ENCODE assay signal across 17 cellular contexts in genomic region chr6:39819226-39819625, GRCh38. TPM values are rescaled to one million over a fixed set of nuclear protein-coding genes. Genes with fewer than 3 reads are reported as not detected.
A peak's percentile ranks its signal among the peaks of the same experiment; 100 is the strongest.
DNase-seq lines count a peak whose midpoint lies in the region; ATAC-seq and TF ChIP-seq lines count a peak whose summit lies in the region.
"Had no signal": no experiment of that assay in that cellular context is flagged by ENCODE, and none has a peak within 500 bp of the region (broad histone marks: within the 10 kb centered on the region; RNA-seq: fewer than 3 reads in every experiment).

No MANE protein-coding gene starts in this region.

- no peak for TF ChIP-seq POLR2A in adrenal gland (IDR thresholded peaks at IDR 0.05)
- TF ChIP-seq POLR2A in esophagus squamous epithelium (IDR thresholded peaks at IDR 0.05) = no peak

- peaks cover 23% of the 10 kb centered on the region for H3K4me1 Mint-ChIP-seq in type B pancreatic cell (ENCODE audit: unreplicated experiment)
- H3K4me1 Mint-ChIP-seq: activated CD4-positive, alpha-beta T cell treated with anti-CD3 and anti-CD28 coated beads for 36 hours had no signal

- H3K4me1 ChIP-seq in adrenal gland (replicated peaks in 1 of 2) = peaks cover 0 to 42% of the 10 kb centered on the region in 2 donors
- peaks cover 5 to 81% (median 38%) of the 10 kb centered on the region in 3 donors for H3K4me1 ChIP-seq in esophagus squamous epithelium
- peaks cover 39% of the 10 kb centered on the region for H3K4me1 ChIP-seq in psoas muscle
- H3K4me1 ChIP-seq: SJSA1 had no signal

- 63 to 93% (median 81%) methylated on average over 1 of the region's 1 CpG for WGBS in adrenal gland, 4 donors
- WGBS in esophagus squamous epithelium, 2 donors = 54 to 67% methylated on average over 1 of the region's 1 CpG
- 62 to 87% (median 81%) methylated on average over 1 of the region's 1 CpG for WGBS in psoas muscle, 3 donors

- H3K36me3 ChIP-seq in adrenal gland (replicated peaks in 1 of 2) (no peaks in the 10 kb centered on the region), esophagus squamous epithelium (no peaks in the 10 kb centered on the region), psoas muscle (ENCODE audit: insufficient read depth in 1 of 2, low read depth in 1 of 2) (no peaks in the 10 kb centered on the region)
- H3K36me3 ChIP-seq: BLaER1, SJSA1 had no signal

- no peaks in the 10 kb centered on the region for H3K9me3 Mint-ChIP-seq in type B pancreatic cell
- H3K9me3 Mint-ChIP-seq: natural killer cell treated with Interleukin-12 subunit alpha and Interleukin-12 subunit beta and Interleukin-15 and Interleukin-18, amount 100 ng/mL, for 72 hours had no signal

- no peak for DNase-seq in adrenal gland
- no peak for DNase-seq in esophagus squamous epithelium (lab: John Stamatoyannopoulos, UW)
- DNase-seq in psoas muscle = no peak
- DNase-seq in type B pancreatic cell (ENCODE audit: extremely low spot score, unreplicated experiment) = no peak
- no peak for DNase-seq in DMS 273 treated with DMSO at 0.1 percent for 48 hours (lab: John Stamatoyannopoulos, UW)
- no peak for DNase-seq in T-helper 2 cell
- DNase-seq: activated CD4-positive, alpha-beta T cell treated with anti-CD3 and anti-CD28 coated beads for 36 hours; activated gamma-delta T cell treated with Interleukin-2 at 50 U/mL for 16 hours; aorta; KG1; NCI-H1105; NCI-H526 treated with DMSO at 0.1 percent for 48 hours; stimulated activated naive CD4-positive, alpha-beta T cell treated with Interleukin-2 at 50 U/mL for 16 hours had no signal

- H3K4me3 ChIP-seq in adrenal gland (no peak overlapping the region), esophagus squamous epithelium (no peak overlapping the region), psoas muscle (no peak overlapping the region)
- H3K4me3 ChIP-seq: BLaER1, SJSA1 had no signal

- no peaks in the 10 kb centered on the region for H3K9me3 ChIP-seq in adrenal gland (replicated peaks in 1 of 3)
- no peaks in the 10 kb centered on the region for H3K9me3 ChIP-seq in esophagus squamous epithelium
- H3K9me3 ChIP-seq in psoas muscle = no peaks in the 10 kb centered on the region
- H3K9me3 ChIP-seq: BLaER1, SJSA1 had no signal

- H3K27me3 ChIP-seq in adrenal gland (no peaks in the 10 kb centered on the region), esophagus squamous epithelium (no peaks in the 10 kb centered on the region), psoas muscle (ENCODE audit: insufficient read depth in 3 of 3, low read length in 2 of 3) (no peaks in the 10 kb centered on the region)
- H3K27me3 ChIP-seq: BLaER1, SJSA1 had no signal

- no peak overlapping the region for H3K4me3 Mint-ChIP-seq in type B pancreatic cell
- H3K4me3 Mint-ChIP-seq: activated CD4-positive, alpha-beta T cell treated with anti-CD3 and anti-CD28 coated beads for 36 hours; natural killer cell treated with Interleukin-12 subunit alpha and Interleukin-12 subunit beta and Interleukin-15 and Interleukin-18, amount 100 ng/mL, for 72 hours had no signal

- ATAC-seq in psoas muscle (no peak), HG02623 (IDR thresholded peaks at IDR 0.05; ENCODE audit: unreplicated experiment) (no peak)
- ATAC-seq: activated CD4-positive, alpha-beta T cell treated with anti-CD3 and anti-CD28 coated beads for 36 hours; natural killer cell treated with Interleukin-12 subunit alpha and Interleukin-12 subunit beta and Interleukin-15 and Interleukin-18, amount 100 ng/mL, for 72 hours had no signal

- TF ChIP-seq CTCF in adrenal gland (IDR thresholded peaks at IDR 0.05) (no peak), esophagus squamous epithelium (IDR thresholded peaks at IDR 0.05) (no peak), psoas muscle (IDR thresholded peaks at IDR 0.05) (no peak), type B pancreatic cell (conservative IDR thresholded peaks at IDR 0.05) (no peak)

- H3K27ac Mint-ChIP-seq in type B pancreatic cell = peak overlapping the region; percentile 66
- H3K27ac Mint-ChIP-seq: activated CD4-positive, alpha-beta T cell treated with anti-CD3 and anti-CD28 coated beads for 36 hours; natural killer cell treated with Interleukin-12 subunit alpha and Interleukin-12 subunit beta and Interleukin-15 and Interleukin-18, amount 100 ng/mL, for 72 hours had no signal

- intact Hi-C loops in adrenal gland (cut with DNase I) (no loop called here), esophagus squamous epithelium (cut with DNase I) (no loop called here), psoas muscle (cut with DNase I) (no loop called here)

- peak overlapping the region in 4 of 5 donors; percentile 20 to 83 (median 39) for H3K27ac ChIP-seq in adrenal gland
- peak overlapping the region; percentile 43 to 86 (median 78) for H3K27ac ChIP-seq in esophagus squamous epithelium
- H3K27ac ChIP-seq in psoas muscle = peak overlapping the region; percentile 32
- H3K27ac ChIP-seq: BLaER1, SJSA1 had no signal

- H3K36me3 Mint-ChIP-seq in type B pancreatic cell = peaks cover 3% of the 10 kb centered on the region
- H3K36me3 Mint-ChIP-seq: natural killer cell treated with Interleukin-12 subunit alpha and Interleukin-12 subunit beta and Interleukin-15 and Interleukin-18, amount 100 ng/mL, for 72 hours had no signal

- H3K27me3 Mint-ChIP-seq in type B pancreatic cell = no peaks in the 10 kb centered on the region

RNA-seq across cellular contexts. Expression of gene DAAM2, which starts 27.1 kb away (rescaled TPM):
- total RNA-seq in adrenal gland (10 to 100 TPM; 39.0 to 72.1 (median 56.5) TPM), esophagus squamous epithelium (10 to 100 TPM in 2 of 4 donors, 1 to 10 TPM in 2; 3.7 to 55.9 (median 11.9) TPM), psoas muscle (10 to 100 TPM; 10.7 to 67.1 (median 23.4) TPM), type B pancreatic cell (ENCODE audit: low replicate concordance) (4.4 and 22.6 TPM in 2 replicates)
- polyA plus RNA-seq in adrenal gland (10 to 100 TPM; 28.1 to 50.6 (median 31.6) TPM), psoas muscle (10 to 100 TPM in 2 of 3 donors, 1 to 10 TPM in 1; 7.0 to 43.8 (median 31.4) TPM)
- total RNA-seq: activated CD4-positive, alpha-beta T cell treated with anti-CD3 and anti-CD28 coated beads for 36 hours; natural killer cell treated with Interleukin-12 subunit alpha and Interleukin-12 subunit beta and Interleukin-15 and Interleukin-18, amount 100 ng/mL, for 72 hours had no signal
